ENCODE assay signal across 8 cellular contexts in the genomic region with DNA sequence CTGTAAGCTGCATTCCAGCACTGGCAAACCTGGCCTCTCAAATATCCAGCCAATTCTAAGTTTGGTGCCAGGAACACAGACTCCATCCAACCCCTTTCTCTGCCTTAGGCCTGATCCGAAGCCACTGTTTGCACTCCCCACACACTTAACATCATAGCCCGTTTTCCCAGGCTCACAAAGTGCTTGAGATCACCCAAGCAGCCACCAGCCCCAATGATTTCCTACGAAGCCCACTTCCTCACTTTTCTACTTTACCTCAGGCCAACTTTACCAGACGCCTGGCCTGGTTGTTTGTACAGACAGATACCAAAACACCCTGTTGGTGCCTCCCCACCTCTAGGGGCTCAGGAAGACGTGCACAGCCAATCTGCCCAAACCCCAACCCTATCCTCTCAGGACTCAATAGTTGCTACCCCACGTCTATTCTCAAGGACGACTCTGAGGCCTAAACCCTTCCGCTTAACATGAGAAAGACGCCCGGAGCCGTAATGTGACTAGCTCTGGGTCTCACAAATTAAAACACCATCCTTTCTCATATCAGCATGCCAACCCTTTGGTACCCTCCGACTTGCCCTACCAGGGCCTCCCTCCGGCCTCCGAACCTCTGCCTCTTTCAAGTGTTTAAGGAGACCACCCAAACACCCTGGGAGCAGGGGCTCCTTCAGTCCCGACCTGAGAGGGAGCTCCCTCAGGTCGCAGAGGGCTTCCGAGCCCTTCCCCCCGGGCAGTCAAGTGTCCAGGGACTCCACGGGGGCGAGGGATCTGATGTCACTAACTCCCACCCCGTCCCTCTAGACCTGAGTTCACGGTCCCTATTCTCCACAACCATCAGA. TPM values are rescaled to one million over a fixed set of nuclear protein-coding genes. Genes with fewer than 3 reads are reported as not detected.
DNase-seq lines count a peak whose midpoint lies in the region; ATAC-seq and TF ChIP-seq lines count a peak whose summit lies in the region.
"Had no signal": no experiment of that assay in that cellular context is flagged by ENCODE, and none has a peak within 500 bp of the region (broad histone marks: within the 10 kb centered on the region; RNA-seq: fewer than 3 reads in every experiment).

No MANE protein-coding gene starts in this region.

- TF ChIP-seq CTCF in breast epithelium (IDR thresholded peaks at IDR 0.05) (peak in 1 of 3 donors; percentile 1), left lung (IDR thresholded peaks at IDR 0.05) (no peak), thoracic aorta (IDR thresholded peaks at IDR 0.05) (no peak)

- peak overlapping the region; percentile 63 for H3K9ac ChIP-seq in HUES48 (ENCODE audit: low read depth, low read length)

- H3K4me3 ChIP-seq in HUES48 (ENCODE audit: low read depth, low read length) (peak overlapping the region; percentile 80), breast epithelium (peak overlapping the region; percentile 86 to 99 (median 90)), left lung (peak overlapping the region; percentile 74 to 88), thoracic aorta (peak overlapping the region; percentile 76)

- no peaks in the 10 kb centered on the region for H3K27me3 ChIP-seq in HUES48 (ENCODE audit: control insufficient read depth, insufficient read depth, low read length)
- no peaks in the 10 kb centered on the region for H3K27me3 ChIP-seq in breast epithelium
- H3K27me3 ChIP-seq in left lung = no peaks in the 10 kb centered on the region
- H3K27me3 ChIP-seq in thoracic aorta (replicated peaks; ENCODE audit: insufficient read depth) = no peaks in the 10 kb centered on the region

- no peak overlapping the region for H3K4me3 Mint-ChIP-seq in activated CD4-positive, alpha-beta memory T cell treated with anti-CD3 and anti-CD28 coated beads for 36 hours

- ATAC-seq in left lung (no peak), thoracic aorta (ENCODE audit: insufficient number of reproducible peaks, low FRiP score, low read depth) (no peak), HG02970 (IDR thresholded peaks at IDR 0.05; ENCODE audit: low FRiP score, unreplicated experiment) (no peak)

- no peak overlapping the region for H3K27ac Mint-ChIP-seq in activated CD4-positive, alpha-beta memory T cell treated with anti-CD3 and anti-CD28 coated beads for 36 hours

- H3K4me1 ChIP-seq in HUES48 (ENCODE audit: control insufficient read depth, insufficient read depth, low read length) (peaks cover 17% of the 10 kb centered on the region), breast epithelium (peaks cover 9% of the 10 kb centered on the region in 2 donors), left lung (peaks cover 27 to 85% of the 10 kb centered on the region in 2 donors), thoracic aorta (ENCODE audit: control insufficient read depth in 1 of 2, low read depth in 2 of 2) (peaks cover 13 to 46% of the 10 kb centered on the region in 2 donors)

- TF ChIP-seq POLR2A in breast epithelium (IDR thresholded peaks at IDR 0.05) = peak; percentile 67

- POLR2A ChIA-PET in activated CD4-positive, alpha-beta memory T cell treated with anti-CD3 and anti-CD28 coated beads for 36 hours (lab: Charles Lee) = interaction anchor here (0.5 to 4.5 kb wide), 13 partner anchors 9 to 243 kb away, joined by 3 to 95 read pairs (median 4); partner anchors contain the start of genes CTC1, HES7 and TMEM107

- H3K36me3 Mint-ChIP-seq in activated CD4-positive, alpha-beta memory T cell treated with anti-CD3 and anti-CD28 coated beads for 36 hours = peaks cover 9% of the 10 kb centered on the region

- H3K9me3 Mint-ChIP-seq in activated CD4-positive, alpha-beta memory T cell treated with anti-CD3 and anti-CD28 coated beads for 36 hours = no peaks in the 10 kb centered on the region

- H3K4me1 Mint-ChIP-seq in activated CD4-positive, alpha-beta memory T cell treated with anti-CD3 and anti-CD28 coated beads for 36 hours (ENCODE audit: low read depth) = peaks cover 49% of the 10 kb centered on the region

- peaks cover 10% of the 10 kb centered on the region for H3K36me3 ChIP-seq in HUES48 (ENCODE audit: control insufficient read depth, insufficient read depth, low read length)
- H3K36me3 ChIP-seq in breast epithelium = no peaks in the 10 kb centered on the region
- peaks cover 0 to 21% of the 10 kb centered on the region in 2 donors for H3K36me3 ChIP-seq in left lung
- H3K36me3 ChIP-seq in thoracic aorta = peaks cover 3% of the 10 kb centered on the region

- intact Hi-C loops in breast epithelium (cut with DNase I; ENCODE audit: low total_unique reads) = no loop called here
- intact Hi-C loops in left lung (cut with DNase I) = no loop called here
- intact Hi-C loops in activated CD4-positive, alpha-beta memory T cell treated with anti-CD3 and anti-CD28 coated beads for 36 hours (cut with micrococcal nuclease) = loop anchor here (1.0 to 5.0 kb wide), 8 partner anchors 9 to 313 kb away; partner anchors contain the start of gene CTC1

- peak in 1 of 2 donors; percentile 90 for DNase-seq in breast epithelium (ENCODE audit: low spot score in 2 of 2)
- peak in 1 of 2 donors; percentile 77 for DNase-seq in left lung
- no peak for DNase-seq in thoracic aorta (ENCODE audit: low spot score)
- DNase-seq in activated CD4-positive, alpha-beta memory T cell treated with anti-CD3 and anti-CD28 coated beads for 36 hours = no peak
- no peak for DNase-seq in effector CD8-positive, alpha-beta T cell (lab: John Stamatoyannopoulos, UW)

- CTCF ChIA-PET in activated CD4-positive, alpha-beta memory T cell treated with anti-CD3 and anti-CD28 coated beads for 36 hours (lab: Charles Lee) = interaction anchor here (1.1 to 8.7 kb wide), 6 partner anchors 16 to 45 kb away, joined by 3 to 62 read pairs (median 8); partner anchors contain the start of gene ALOXE3

- H3K27me3 Mint-ChIP-seq in activated CD4-positive, alpha-beta memory T cell treated with anti-CD3 and anti-CD28 coated beads for 36 hours = no peaks in the 10 kb centered on the region

- no peaks in the 10 kb centered on the region for H3K9me3 ChIP-seq in HUES48 (ENCODE audit: control insufficient read depth, insufficient read depth, low read length)
- no peaks in the 10 kb centered on the region for H3K9me3 ChIP-seq in breast epithelium
- H3K9me3 ChIP-seq in left lung = no peaks in the 10 kb centered on the region
- no peaks in the 10 kb centered on the region for H3K9me3 ChIP-seq in thoracic aorta

- H3K27ac ChIP-seq in HUES48 (ENCODE audit: low read depth, low read length) (peak overlapping the region; percentile 73), breast epithelium (peak overlapping the region; percentile 99 to 100), left lung (peak overlapping the region; percentile 97 to 100), thoracic aorta (peak overlapping the region; percentile 100)

RNA-seq across cellular contexts. Expression of gene PER1, which starts 3.4 kb away (rescaled TPM):
- total RNA-seq in breast epithelium (100 to 1,000 TPM in 2 of 3 donors, 10 to 100 TPM in 1; 97.3 to 167 (median 115) TPM), left lung (100 to 1,000 TPM; 101 to 111 TPM), thoracic aorta (100 to 1,000 TPM; 175 to 292 TPM)
- 10 to 100 TPM; 48.9 to 56.3 TPM for total RNA-seq in activated CD4-positive, alpha-beta memory T cell treated with anti-CD3 and anti-CD28 coated beads for 36 hours

RNA-seq across cellular contexts. Expression of gene VAMP2, which starts 7.2 kb away (rescaled TPM):
- 10 to 100 TPM; 21.8 to 30.2 (median 28.1) TPM for total RNA-seq in breast epithelium
- 10 to 100 TPM; 48.3 to 48.9 TPM for total RNA-seq in left lung
- total RNA-seq in thoracic aorta = 10 to 100 TPM; 36.0 to 50.3 TPM
- total RNA-seq in activated CD4-positive, alpha-beta memory T cell treated with anti-CD3 and anti-CD28 coated beads for 36 hours = 10 to 100 TPM; 30.1 to 30.4 TPM

RNA-seq across cellular contexts. Expression of gene TMEM107, which starts 20.6 kb away (rescaled TPM):
- 10 to 100 TPM; 15.7 to 83.1 (median 41.0) TPM for total RNA-seq in breast epithelium
- 10 to 100 TPM; 15.0 to 15.9 TPM for total RNA-seq in left lung
- 10 to 100 TPM in 1 of 2 donors, 1 to 10 TPM in 1; 8.4 to 32.1 TPM for total RNA-seq in thoracic aorta
- total RNA-seq in activated CD4-positive, alpha-beta memory T cell treated with anti-CD3 and anti-CD28 coated beads for 36 hours = 10 to 100 TPM; 32.6 to 35.3 TPM

RNA-seq across cellular contexts. Expression of gene HES7, which starts 31.7 kb away (rescaled TPM):
- total RNA-seq in breast epithelium (not detected), left lung (under 1 TPM in 1 of 2 donors, not detected in 1; 0.52 TPM), thoracic aorta (not detected)
- total RNA-seq in activated CD4-positive, alpha-beta memory T cell treated with anti-CD3 and anti-CD28 coated beads for 36 hours = 1 to 10 TPM; 2.5 to 2.8 TPM
- total RNA-seq: SK-MEL-5 had no signal

RNA-seq across cellular contexts. Expression of gene BORCS6, which starts 34.4 kb away (rescaled TPM):
- total RNA-seq in breast epithelium (10 to 100 TPM in 2 of 3 donors, 1 to 10 TPM in 1; 8.5 to 11.5 (median 10.8) TPM), left lung (10 to 100 TPM in 1 of 2 donors, 1 to 10 TPM in 1; 8.8 to 10.6 TPM), thoracic aorta (10 to 100 TPM; 11.9 to 13.8 TPM)
- 1 to 10 TPM; 7.9 to 8.3 TPM for total RNA-seq in activated CD4-positive, alpha-beta memory T cell treated with anti-CD3 and anti-CD28 coated beads for 36 hours
